Comparison of ENCODE assay signal across 20 cellular contexts in genomic region chr20:36317675-36318074, GRCh38. TPM values are rescaled to one million over a fixed set of nuclear protein-coding genes. Genes with fewer than 3 reads are reported as not detected.
DNase-seq lines count a peak whose midpoint lies in the region; ATAC-seq and TF ChIP-seq lines count a peak whose summit lies in the region.
"Had no signal": no experiment of that assay in that cellular context is flagged by ENCODE, and none has a peak within 500 bp of the region (broad histone marks: within the 10 kb centered on the region; RNA-seq: fewer than 3 reads in every experiment).

No MANE protein-coding gene starts in this region.

- no peak overlapping the region for H3K4me2 ChIP-seq in SK-N-SH
- H3K4me2 ChIP-seq: BLaER1 treated with 17β-estradiol and CSF1 and Interleukin-3, amounts not matched to agents 10 nM and 100 nM had no signal

- H3K4me1 ChIP-seq in SK-N-SH (ENCODE audit: control insufficient read depth in 1 of 2, insufficient read depth in 2 of 2, low read depth in 1 of 2, low read length in 1 of 2): peaks cover 0 to 6% of the 10 kb centered on the region in 2 experiments; a peak in 1 of 4 replicates
- H3K4me1 ChIP-seq in upper lobe of right lung: no peaks in the 10 kb centered on the region
- no peaks in the 10 kb centered on the region for H3K4me1 ChIP-seq in CD8-positive, alpha-beta T cell (ENCODE audit: insufficient read depth, low read length)
- H3K4me1 ChIP-seq: BLaER1 treated with 17β-estradiol and CSF1 and Interleukin-3, amounts not matched to agents 10 nM and 100 nM had no signal

- DNase-seq in SK-N-SH (peak; percentile 31), SW480 (ENCODE audit: low spot score) (peak; percentile 30), islet precursor cell (peak; percentile 47), upper lobe of right lung (peak; percentile 25), HUDEP-2 (lab: John Stamatoyannopoulos, UW; ENCODE audit: unreplicated experiment in 76 of 76) (no peak)
- no peak for DNase-seq in CD8-positive, alpha-beta T cell
- DNase-seq: DMS153, GOT3, HFFc6, KBM-7, NCI-H1092, NCI-H1694, NCI-H2107, NCI-H345, NCI-H69, Right ventricle myocardium superior had no signal

- TF ChIP-seq CTCF in SK-N-SH (IDR thresholded peaks at IDR 0.05) (no peak), upper lobe of right lung (IDR thresholded peaks at IDR 0.05) (no peak)
- TF ChIP-seq CTCF in CD8-positive, alpha-beta T cell (IDR thresholded peaks at IDR 0.05): no peak

- H3K9me3 ChIP-seq in SK-N-SH: no peaks in the 10 kb centered on the region
- H3K9me3 ChIP-seq in upper lobe of right lung: no peaks in the 10 kb centered on the region
- H3K9me3 ChIP-seq in CD8-positive, alpha-beta T cell (ENCODE audit: low read length): no peaks in the 10 kb centered on the region
- H3K9me3 ChIP-seq: BLaER1 treated with 17β-estradiol and CSF1 and Interleukin-3, amounts not matched to agents 10 nM and 100 nM had no signal

- H3K4me3 ChIP-seq in SK-N-SH (ENCODE audit: low read depth in 2 of 2, low read length in 1 of 2) (no peak overlapping the region), upper lobe of right lung (no peak overlapping the region)
- H3K4me3 ChIP-seq in CD8-positive, alpha-beta T cell (ENCODE audit: low read depth, low read length): no peak overlapping the region
- H3K4me3 ChIP-seq: BLaER1 treated with 17β-estradiol and CSF1 and Interleukin-3, amounts not matched to agents 10 nM and 100 nM had no signal

- H3K36me3 Mint-ChIP-seq in CD8-positive, alpha-beta T cell: no peaks in the 10 kb centered on the region

- intact Hi-C loops in upper lobe of right lung (cut with DNase I): no loop called here
- intact Hi-C loops in CD8-positive, alpha-beta T cell (cut with DNase I, micrococcal nuclease): no loop called here

- no peak for TF ChIP-seq RAD21 in SK-N-SH (IDR thresholded peaks at IDR 0.05; ENCODE audit: low read length)

- H3K36me3 ChIP-seq in SK-N-SH (replicated peaks in 1 of 2; ENCODE audit: control insufficient read depth in 1 of 2, insufficient read depth in 2 of 2, low read length in 1 of 2): no peaks in the 10 kb centered on the region
- no peaks in the 10 kb centered on the region for H3K36me3 ChIP-seq in upper lobe of right lung
- H3K36me3 ChIP-seq in CD8-positive, alpha-beta T cell (ENCODE audit: insufficient read depth, low read length): no peaks in the 10 kb centered on the region
- H3K36me3 ChIP-seq: BLaER1 treated with 17β-estradiol and CSF1 and Interleukin-3, amounts not matched to agents 10 nM and 100 nM had no signal

- ATAC-seq in SK-N-SH treated with all-trans-retinoic acid at 6 μM for 48 hours (no peak), upper lobe of right lung (no peak), GM21526 (IDR thresholded peaks at IDR 0.05; ENCODE audit: low FRiP score, unreplicated experiment) (no peak)
- no peak for ATAC-seq in CD8-positive, alpha-beta T cell

- H3K27me3 Mint-ChIP-seq in CD8-positive, alpha-beta T cell (ENCODE audit: low read depth): peaks cover 21% of the 10 kb centered on the region

- no peak overlapping the region for H3K4me3 Mint-ChIP-seq in CD8-positive, alpha-beta T cell
- H3K4me3 Mint-ChIP-seq: HFFc6 had no signal

- 47% methylated on average over 3 of the region's 3 CpGs for WGBS in SK-N-SH (ENCODE audit: low lambda C conversion rate)

- no peaks in the 10 kb centered on the region for H3K9me3 Mint-ChIP-seq in CD8-positive, alpha-beta T cell
- H3K9me3 Mint-ChIP-seq: HFFc6 had no signal

- H3K27ac ChIP-seq in SK-N-SH (ENCODE audit: low read depth in 2 of 2, low read length in 1 of 2) (no peak overlapping the region), upper lobe of right lung (no peak overlapping the region)
- H3K27ac ChIP-seq in CD8-positive, alpha-beta T cell (ENCODE audit: low read depth, low read length): no peak overlapping the region
- H3K27ac ChIP-seq: BLaER1 treated with 17β-estradiol and CSF1 and Interleukin-3, amounts not matched to agents 10 nM and 100 nM; HL-60 had no signal

- no peak overlapping the region for H3K9ac ChIP-seq in SK-N-SH
- H3K9ac ChIP-seq: BLaER1 treated with 17β-estradiol and CSF1 and Interleukin-3, amounts not matched to agents 10 nM and 100 nM had no signal

- no peaks in the 10 kb centered on the region for H3K79me2 ChIP-seq in SK-N-SH (ENCODE audit: insufficient read depth)

- H3K4me1 Mint-ChIP-seq in CD8-positive, alpha-beta T cell (ENCODE audit: low read depth): no peaks in the 10 kb centered on the region

- no peaks in the 10 kb centered on the region; the same call in 1 of the 2 replicates for H3K27me3 ChIP-seq in SK-N-SH (ENCODE audit: insufficient read depth)
- H3K27me3 ChIP-seq in upper lobe of right lung: peaks cover 13% of the 10 kb centered on the region
- H3K27me3 ChIP-seq in CD8-positive, alpha-beta T cell (ENCODE audit: insufficient read depth, low read length): peaks cover 5% of the 10 kb centered on the region
- H3K27me3 ChIP-seq: BLaER1 treated with 17β-estradiol and CSF1 and Interleukin-3, amounts not matched to agents 10 nM and 100 nM had no signal

- CTCF ChIA-PET in SK-N-SH (lab: Yijun Ruan, JAX): interaction anchor here (0.9 kb wide), 1 partner anchor 121 kb away, joined by 4 read pairs; no protein-coding TSS in a partner anchor
- CTCF ChIA-PET in CD8-positive, alpha-beta T cell (lab: Charles Lee): no interaction called here

- no peaks in the 10 kb centered on the region for H4K20me1 ChIP-seq in SK-N-SH (ENCODE audit: insufficient read depth)

- H3K9me2 ChIP-seq in SK-N-SH: no peaks in the 10 kb centered on the region

- H2AFZ ChIP-seq in SK-N-SH (ENCODE audit: low read depth): no peak overlapping the region

- no peaks in the 10 kb centered on the region for H3F3A ChIP-seq in SK-N-SH (replicated peaks; ENCODE audit: insufficient read depth)

- TF ChIP-seq EP300 in SK-N-SH (IDR thresholded peaks at IDR 0.05; ENCODE audit: borderline replicate concordance in 1 of 2, low read depth in 1 of 2, low read length in 1 of 2): no peak

- POLR2A ChIA-PET in SK-N-SH (lab: Yijun Ruan, JAX): interaction anchor here (0.7 kb wide), 1 partner anchor 23 kb away, joined by 3 read pairs; no protein-coding TSS in a partner anchor
- POLR2A ChIA-PET in CD8-positive, alpha-beta T cell (lab: Charles Lee): no interaction called here

- H3K27ac Mint-ChIP-seq in CD8-positive, alpha-beta T cell: no peak overlapping the region
- H3K27ac Mint-ChIP-seq: HFFc6 had no signal

TF ChIP-seq in SK-N-SH, 30 proteins besides CTCF, POLR2A, EP300 and RAD21 (continues in another document):
- no peak for TF ChIP-seq RCOR1 (IDR thresholded peaks at IDR 0.05; ENCODE audit: low read length)
- no peak for TF ChIP-seq CHD2 (IDR thresholded peaks at IDR 0.05; ENCODE audit: low read length, partially characterized antibody)
- no peak for TF ChIP-seq IRF3 (IDR thresholded peaks at IDR 0.05; ENCODE audit: low read depth, low read length)
- no peak for TF ChIP-seq MXI1 (IDR thresholded peaks at IDR 0.05; ENCODE audit: low read depth, low read length)
- no peak for TF ChIP-seq PBX3 (IDR thresholded peaks at IDR 0.05)
- TF ChIP-seq NFIC (IDR thresholded peaks at IDR 0.05; ENCODE audit: borderline replicate concordance): no peak

TF ChIP-seq in SK-N-SH treated with all-trans-retinoic acid at 6 μM for 48 hours, 23 proteins besides CTCF, POLR2A, EP300 and RAD21 (continues in another document):
- no peak for TF ChIP-seq GLIS3 (CRISPR knock-in tag; IDR thresholded peaks at IDR 0.05)
- no peak for TF ChIP-seq POU6F1 (CRISPR knock-in tag; IDR thresholded peaks at IDR 0.05; ENCODE audit: borderline replicate concordance, low read depth)
- TF ChIP-seq ZC3H10 (CRISPR knock-in tag; IDR thresholded peaks at IDR 0.05): no peak
- TF ChIP-seq ESRRG (CRISPR knock-in tag; IDR thresholded peaks at IDR 0.05): no peak
- TF ChIP-seq PATZ1 (CRISPR knock-in tag; IDR thresholded peaks at IDR 0.05; ENCODE audit: borderline replicate concordance): no peak
- TF ChIP-seq CREB5 (CRISPR knock-in tag; IDR thresholded peaks at IDR 0.05; ENCODE audit: low read depth): no peak

RNA-seq across cellular contexts. Expression of gene DLGAP4, which starts 11.5 kb away (rescaled TPM):
- polyA plus RNA-seq in SK-N-SH (2012; rRNA removed): 12.7 and 31.2 TPM in 2 replicates
- 16.5 and 24.1 TPM in 2 replicates for polyA plus RNA-seq in SK-N-SH (2012; cell fraction: cytosol; rRNA removed)
- polyA plus RNA-seq in SK-N-SH (2012; cell fraction: nucleus; rRNA removed): 65.0 and 82.1 TPM in 2 replicates
- 61.2 TPM for total RNA-seq in upper lobe of right lung
- total RNA-seq in CD8-positive, alpha-beta T cell: 10 to 100 TPM; 13.1 to 17.3 TPM

Comparison
In these comparisons a context has a peak if more than half of its experiments do, and no peak if none do; other contexts are left out.
1. DNase-seq: peak in SK-N-SH (single experiment), SW480 (single experiment), islet precursor cell (single experiment) and upper lobe of right lung (single experiment); none in HUDEP-2 (0 of 76) and CD8-positive, alpha-beta T cell (0 of 7).